ENCODE assay signal across 1 cellular context in the genomic region with DNA sequence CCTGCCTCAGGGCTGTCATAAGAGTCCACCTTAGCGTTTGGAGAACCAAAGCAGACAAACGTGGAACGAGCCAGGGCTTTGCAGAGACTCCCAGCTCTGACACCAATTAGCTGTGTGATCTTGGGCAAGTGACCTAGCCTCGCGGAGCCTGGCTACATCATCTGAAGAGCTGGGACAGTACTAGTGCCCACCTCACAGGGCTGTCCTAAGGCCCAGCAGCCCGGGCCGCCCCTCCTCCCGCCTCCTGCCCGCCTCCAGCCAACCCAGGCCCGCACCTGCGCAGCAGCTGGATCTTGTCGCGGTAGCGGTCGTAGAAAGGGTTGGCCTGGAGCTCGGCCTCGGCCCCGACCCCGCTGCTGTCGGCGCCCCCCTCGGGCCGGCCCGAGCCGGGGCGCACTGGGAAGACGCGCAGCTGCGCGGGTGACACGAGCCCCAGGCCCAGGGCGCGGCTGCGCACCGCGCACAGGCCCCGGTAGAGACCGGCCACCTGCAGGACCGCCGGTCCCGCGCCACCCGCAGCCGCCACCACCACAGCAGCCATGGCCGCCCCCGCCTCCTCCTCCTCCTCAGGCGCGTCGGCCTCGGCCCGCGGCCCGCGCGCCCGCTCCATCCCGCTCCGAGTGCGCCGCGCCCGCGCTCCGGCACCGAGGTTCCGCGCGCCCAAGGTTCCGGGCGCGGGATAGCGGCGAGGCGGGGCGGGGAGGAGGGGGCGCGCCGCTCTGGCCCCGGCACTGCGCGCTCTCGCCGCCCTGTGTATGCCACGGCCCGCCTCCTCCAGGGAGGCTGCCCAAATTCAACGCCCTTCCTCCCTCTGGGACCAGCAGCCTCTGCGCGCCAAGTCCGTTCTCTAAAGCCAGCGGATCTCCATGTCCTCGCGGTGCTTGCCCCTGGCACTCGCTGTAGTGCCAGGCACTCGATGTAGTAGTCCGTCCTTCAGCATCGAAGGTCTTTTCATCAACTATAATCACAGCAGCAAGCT.
TF ChIP-seq lines count a peak whose summit lies in the region.

A gene with protein sequence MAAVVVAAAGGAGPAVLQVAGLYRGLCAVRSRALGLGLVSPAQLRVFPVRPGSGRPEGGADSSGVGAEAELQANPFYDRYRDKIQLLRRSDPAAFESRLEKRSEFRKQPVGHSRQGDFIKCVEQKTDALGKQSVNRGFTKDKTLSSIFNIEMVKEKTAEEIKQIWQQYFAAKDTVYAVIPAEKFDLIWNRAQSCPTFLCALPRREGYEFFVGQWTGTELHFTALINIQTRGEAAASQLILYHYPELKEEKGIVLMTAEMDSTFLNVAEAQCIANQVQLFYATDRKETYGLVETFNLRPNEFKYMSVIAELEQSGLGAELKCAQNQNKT (minus strand): TSS at position 583 of the 979 bp plus-strand sequence. CDS start 42 bp downstream, at position 541.

TF ChIP-seq in HepG2, 621 proteins besides CTCF, POLR2A, EP300 and RAD21 (continued from another document and continues in another):
- TF ChIP-seq ZMAT3 (CRISPR knock-in tag; conservative IDR thresholded peaks at IDR 0.05) (no peak), ZNF296 (CRISPR knock-in tag; conservative IDR thresholded peaks at IDR 0.05) (no peak), MTF1 (CRISPR knock-in tag; IDR thresholded peaks at IDR 0.05) (no peak), GATAD2A (CRISPR knock-in tag; IDR thresholded peaks at IDR 0.05) (no peak), ZBTB10 (CRISPR knock-in tag; IDR thresholded peaks at IDR 0.05; ENCODE audit: borderline replicate concordance) (no peak), ZNF883 (CRISPR knock-in tag; IDR thresholded peaks at IDR 0.05; ENCODE audit: not compliant biosample characterization) (no peak), NCOA1 (CRISPR knock-in tag; IDR thresholded peaks at IDR 0.05) (no peak), ZNF547 (CRISPR knock-in tag; IDR thresholded peaks at IDR 0.05) (peak; percentile 59; the same call in 1 of the 2 replicates), HNRNPK (IDR thresholded peaks at IDR 0.05; ENCODE audit: low read depth, low read length, poor library complexity, severe bottlenecking) (peak; percentile 30), ZNF792 (CRISPR knock-in tag; IDR thresholded peaks at IDR 0.05) (no peak), ZNF274 (CRISPR knock-in tag; IDR thresholded peaks at IDR 0.05) (no peak), ZSCAN9 (CRISPR knock-in tag; IDR thresholded peaks at IDR 0.05; ENCODE audit: borderline replicate concordance) (no peak), ZNF121 (CRISPR knock-in tag; IDR thresholded peaks at IDR 0.05) (no peak), RERE (CRISPR knock-in tag; IDR thresholded peaks at IDR 0.05; ENCODE audit: low read depth) (no peak), ZNF337 (CRISPR knock-in tag; IDR thresholded peaks at IDR 0.05; ENCODE audit: borderline replicate concordance, low read depth) (no peak), KLF15 (CRISPR knock-in tag; IDR thresholded peaks at IDR 0.05; ENCODE audit: borderline replicate concordance) (no peak), ZC3H4 (CRISPR knock-in tag; IDR thresholded peaks at IDR 0.05; ENCODE audit: borderline replicate concordance) (no peak), ZNF772 (CRISPR knock-in tag; IDR thresholded peaks at IDR 0.05) (no peak), ZNF724P (CRISPR knock-in tag; IDR thresholded peaks at IDR 0.05; ENCODE audit: borderline replicate concordance) (no peak), MED8 (CRISPR knock-in tag; IDR thresholded peaks at IDR 0.05; ENCODE audit: insufficient replicate concordance) (no peak), KMT2B (CRISPR knock-in tag; IDR thresholded peaks at IDR 0.05) (no peak), RFXAP (CRISPR knock-in tag; IDR thresholded peaks at IDR 0.05; ENCODE audit: borderline replicate concordance) (no peak), ZSCAN29 (CRISPR knock-in tag; conservative IDR thresholded peaks at IDR 0.05) (no peak), CEBPZ (IDR thresholded peaks at IDR 0.05; ENCODE audit: low read length) (no peak), SMARCE1 (IDR thresholded peaks at IDR 0.05; ENCODE audit: borderline replicate concordance) (no peak), TCF7 (IDR thresholded peaks at IDR 0.05; ENCODE audit: low read depth) (no peak)
- TF ChIP-seq, protein P1, sequence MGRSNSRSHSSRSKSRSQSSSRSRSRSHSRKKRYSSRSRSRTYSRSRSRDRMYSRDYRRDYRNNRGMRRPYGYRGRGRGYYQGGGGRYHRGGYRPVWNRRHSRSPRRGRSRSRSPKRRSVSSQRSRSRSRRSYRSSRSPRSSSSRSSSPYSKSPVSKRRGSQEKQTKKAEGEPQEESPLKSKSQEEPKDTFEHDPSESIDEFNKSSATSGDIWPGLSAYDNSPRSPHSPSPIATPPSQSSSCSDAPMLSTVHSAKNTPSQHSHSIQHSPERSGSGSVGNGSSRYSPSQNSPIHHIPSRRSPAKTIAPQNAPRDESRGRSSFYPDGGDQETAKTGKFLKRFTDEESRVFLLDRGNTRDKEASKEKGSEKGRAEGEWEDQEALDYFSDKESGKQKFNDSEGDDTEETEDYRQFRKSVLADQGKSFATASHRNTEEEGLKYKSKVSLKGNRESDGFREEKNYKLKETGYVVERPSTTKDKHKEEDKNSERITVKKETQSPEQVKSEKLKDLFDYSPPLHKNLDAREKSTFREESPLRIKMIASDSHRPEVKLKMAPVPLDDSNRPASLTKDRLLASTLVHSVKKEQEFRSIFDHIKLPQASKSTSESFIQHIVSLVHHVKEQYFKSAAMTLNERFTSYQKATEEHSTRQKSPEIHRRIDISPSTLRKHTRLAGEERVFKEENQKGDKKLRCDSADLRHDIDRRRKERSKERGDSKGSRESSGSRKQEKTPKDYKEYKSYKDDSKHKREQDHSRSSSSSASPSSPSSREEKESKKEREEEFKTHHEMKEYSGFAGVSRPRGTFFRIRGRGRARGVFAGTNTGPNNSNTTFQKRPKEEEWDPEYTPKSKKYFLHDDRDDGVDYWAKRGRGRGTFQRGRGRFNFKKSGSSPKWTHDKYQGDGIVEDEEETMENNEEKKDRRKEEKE (IDR thresholded peaks at IDR 0.05), result no peak
- TF ChIP-seq, protein P2, sequence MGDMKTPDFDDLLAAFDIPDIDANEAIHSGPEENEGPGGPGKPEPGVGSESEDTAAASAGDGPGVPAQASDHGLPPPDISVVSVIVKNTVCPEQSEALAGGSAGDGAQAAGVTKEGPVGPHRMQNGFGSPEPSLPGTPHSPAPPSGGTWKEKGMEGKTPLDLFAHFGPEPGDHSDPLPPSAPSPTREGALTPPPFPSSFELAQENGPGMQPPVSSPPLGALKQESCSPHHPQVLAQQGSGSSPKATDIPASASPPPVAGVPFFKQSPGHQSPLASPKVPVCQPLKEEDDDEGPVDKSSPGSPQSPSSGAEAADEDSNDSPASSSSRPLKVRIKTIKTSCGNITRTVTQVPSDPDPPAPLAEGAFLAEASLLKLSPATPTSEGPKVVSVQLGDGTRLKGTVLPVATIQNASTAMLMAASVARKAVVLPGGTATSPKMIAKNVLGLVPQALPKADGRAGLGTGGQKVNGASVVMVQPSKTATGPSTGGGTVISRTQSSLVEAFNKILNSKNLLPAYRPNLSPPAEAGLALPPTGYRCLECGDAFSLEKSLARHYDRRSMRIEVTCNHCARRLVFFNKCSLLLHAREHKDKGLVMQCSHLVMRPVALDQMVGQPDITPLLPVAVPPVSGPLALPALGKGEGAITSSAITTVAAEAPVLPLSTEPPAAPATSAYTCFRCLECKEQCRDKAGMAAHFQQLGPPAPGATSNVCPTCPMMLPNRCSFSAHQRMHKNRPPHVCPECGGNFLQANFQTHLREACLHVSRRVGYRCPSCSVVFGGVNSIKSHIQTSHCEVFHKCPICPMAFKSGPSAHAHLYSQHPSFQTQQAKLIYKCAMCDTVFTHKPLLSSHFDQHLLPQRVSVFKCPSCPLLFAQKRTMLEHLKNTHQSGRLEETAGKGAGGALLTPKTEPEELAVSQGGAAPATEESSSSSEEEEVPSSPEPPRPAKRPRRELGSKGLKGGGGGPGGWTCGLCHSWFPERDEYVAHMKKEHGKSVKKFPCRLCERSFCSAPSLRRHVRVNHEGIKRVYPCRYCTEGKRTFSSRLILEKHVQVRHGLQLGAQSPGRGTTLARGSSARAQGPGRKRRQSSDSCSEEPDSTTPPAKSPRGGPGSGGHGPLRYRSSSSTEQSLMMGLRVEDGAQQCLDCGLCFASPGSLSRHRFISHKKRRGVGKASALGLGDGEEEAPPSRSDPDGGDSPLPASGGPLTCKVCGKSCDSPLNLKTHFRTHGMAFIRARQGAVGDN (CRISPR knock-in tag; IDR thresholded peaks at IDR 0.05), result peak; percentile 71
